16 cellular contexts compared by ENCODE assay signal in the genomic region with DNA sequence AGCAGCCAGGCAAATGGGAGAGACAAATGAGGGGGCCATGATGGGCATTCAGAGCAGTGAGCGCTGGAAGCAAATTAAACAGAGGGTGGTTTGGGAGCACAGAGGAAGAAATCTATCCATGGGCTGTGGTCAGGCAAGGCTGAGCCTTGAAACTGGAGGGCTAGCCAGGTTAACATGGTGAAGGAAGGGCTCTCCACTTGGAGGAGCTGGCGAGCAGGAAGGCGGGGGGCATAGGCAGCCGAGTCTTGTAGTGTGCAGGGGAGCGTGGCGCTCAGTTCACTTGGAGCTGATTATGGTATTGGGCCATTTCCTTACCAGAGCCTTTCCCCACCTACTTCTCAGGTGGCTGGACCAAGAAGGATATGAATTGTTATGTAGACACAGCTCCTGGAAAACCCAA.
DNase-seq lines count a peak whose midpoint lies in the region; ATAC-seq and TF ChIP-seq lines count a peak whose summit lies in the region.
"Had no signal": no experiment of that assay in that cellular context is flagged by ENCODE, and none has a peak within 500 bp of the region (broad histone marks: within the 10 kb centered on the region; RNA-seq: fewer than 3 reads in every experiment).

No MANE protein-coding gene starts in this region.

- H3K27ac Mint-ChIP-seq in T-helper 17 cell = peak overlapping the region; percentile 85
- H3K27ac Mint-ChIP-seq in Calu3 (ENCODE audit: unreplicated experiment) = no peak overlapping the region
- H3K27ac Mint-ChIP-seq in HFFc6 = no peak overlapping the region

- H3K4me1 Mint-ChIP-seq in T-helper 17 cell (peaks cover 18% of the 10 kb centered on the region), Calu3 (ENCODE audit: low read depth, unreplicated experiment) (no peaks in the 10 kb centered on the region), HFFc6 (ENCODE audit: low read depth) (peaks cover 15% of the 10 kb centered on the region)

- DNase-seq in H7 = peak; percentile 58
- DNase-seq in T-helper 17 cell = no peak
- DNase-seq in iPS-NIHi11 (ENCODE audit: low spot score) = peak; percentile 37
- no peak for DNase-seq in kidney glomerular epithelial cell (lab: John Stamatoyannopoulos, UW)
- DNase-seq in Calu3 = no peak
- DNase-seq in DMS153 (lab: John Stamatoyannopoulos, UW) = no peak
- DNase-seq in HFFc6 = no peak
- DNase-seq: CD4-positive, alpha-beta memory T cell; GDM1; NCI-H1694; NCI-H2081; NCI-H2171 treated with DMSO at 0.1 percent for 48 hours; NCI-H524 treated with DMSO at 0.1 percent for 48 hours; NCI-H82 had no signal

- TF ChIP-seq CTCF in Calu3 (IDR thresholded peaks at IDR 0.05; ENCODE audit: unreplicated experiment) = no peak
- TF ChIP-seq CTCF in HFFc6 (IDR thresholded peaks at IDR 0.05) = no peak

- H3K27me3 Mint-ChIP-seq in T-helper 17 cell = no peaks in the 10 kb centered on the region
- no peaks in the 10 kb centered on the region for H3K27me3 Mint-ChIP-seq in Calu3 (ENCODE audit: unreplicated experiment)
- peaks cover 4% of the 10 kb centered on the region for H3K27me3 Mint-ChIP-seq in HFFc6 (ENCODE audit: insufficient read depth)
- H3K27me3 Mint-ChIP-seq: CD4-positive, alpha-beta memory T cell had no signal

- intact Hi-C loops in Calu3 (cut with micrococcal nuclease; ENCODE audit: unreplicated experiment) = no loop called here

- no peaks in the 10 kb centered on the region for H3K27me3 ChIP-seq in H7 (ENCODE audit: control insufficient read depth, insufficient read depth, low read length)
- H3K27me3 ChIP-seq: SJSA1 had no signal

- no peak overlapping the region for H3K4me3 ChIP-seq in H7 (ENCODE audit: insufficient read depth, low read depth, low read length)
- H3K4me3 ChIP-seq: SJSA1 had no signal

- no TSS peak for BruUV-seq in Calu3 (replicated peaks; lab: Mats Ljungman, UMichigan)

- ATAC-seq in T-helper 17 cell = no peak
- ATAC-seq: Right ventricle myocardium inferior had no signal

- CTCF ChIA-PET in Calu3 (lab: Charles Lee) = no interaction called here

- H3K9me3 Mint-ChIP-seq in Calu3 (ENCODE audit: low read depth, unreplicated experiment) (no peaks in the 10 kb centered on the region), HFFc6 (no peaks in the 10 kb centered on the region)

- no peaks in the 10 kb centered on the region for H3K36me3 ChIP-seq in H7 (replicated peaks; ENCODE audit: control insufficient read depth, insufficient read depth, low read length)
- H3K36me3 ChIP-seq: SJSA1 had no signal

- H3K36me3 Mint-ChIP-seq in T-helper 17 cell (ENCODE audit: low read depth) = peaks cover 5% of the 10 kb centered on the region
- no peaks in the 10 kb centered on the region for H3K36me3 Mint-ChIP-seq in Calu3 (ENCODE audit: insufficient read depth, unreplicated experiment)
- H3K36me3 Mint-ChIP-seq in HFFc6 (ENCODE audit: low read depth) = peaks cover 10% of the 10 kb centered on the region

- H3K4me3 Mint-ChIP-seq in T-helper 17 cell = no peak overlapping the region
- H3K4me3 Mint-ChIP-seq in Calu3 (ENCODE audit: low read depth, unreplicated experiment) = no peak overlapping the region
- no peak overlapping the region for H3K4me3 Mint-ChIP-seq in HFFc6
- H3K4me3 Mint-ChIP-seq: CD4-positive, alpha-beta memory T cell had no signal

- H3K9me3 ChIP-seq in T-helper 17 cell (ENCODE audit: control insufficient read depth, low read length, poor library complexity, severe bottlenecking) = no peaks in the 10 kb centered on the region
- H3K9me3 ChIP-seq: SJSA1 had no signal

Comparison
In these comparisons a context has a peak if more than half of its experiments do, and no peak if none do; other contexts are left out.
1. DNase-seq: peak in H7 (single experiment) and iPS-NIHi11 (single experiment); none in T-helper 17 cell (0 of 3), kidney glomerular epithelial cell (single experiment), Calu3 (single experiment), DMS153 (single experiment) and HFFc6 (single experiment).